In genomic region chr2:134119117-134119671, GRCh38 we compare ENCODE assay signal across 8 cellular contexts.
DNase-seq lines count a peak whose midpoint lies in the region; ATAC-seq and TF ChIP-seq lines count a peak whose summit lies in the region.

No MANE protein-coding gene starts in this region.

- H2BK120ac ChIP-seq in mesenchymal stem cell (ENCODE audit: low read depth, low read length), result no peak overlapping the region

- TF ChIP-seq CTCF in BE2C (IDR thresholded peaks at IDR 0.05; ENCODE audit: low read depth, low read length) (no peak), ascending aorta (IDR thresholded peaks at IDR 0.05) (no peak), omental fat pad (IDR thresholded peaks at IDR 0.05) (no peak)

- H4K8ac ChIP-seq in mesenchymal stem cell (ENCODE audit: low read length), result peak overlapping the region; percentile 55

- peaks cover 16% of the 10 kb centered on the region for H3K79me1 ChIP-seq in mesenchymal stem cell (replicated peaks; ENCODE audit: low read length, poor library complexity, severe bottlenecking)

- H3K4me1 ChIP-seq in BE2C, result peaks cover 8% of the 10 kb centered on the region; the same call in 1 of the 2 replicates
- peaks cover 7 to 22% of the 10 kb centered on the region in 2 donors for H3K4me1 ChIP-seq in ascending aorta
- H3K4me1 ChIP-seq in mesenchymal stem cell (ENCODE audit: control insufficient read depth, insufficient read depth, low read depth, low read length), result peaks cover 16% of the 10 kb centered on the region

- ATAC-seq in GM19397 (IDR thresholded peaks at IDR 0.05; ENCODE audit: unreplicated experiment) (peak; percentile 7), HG03442 (IDR thresholded peaks at IDR 0.05; ENCODE audit: unreplicated experiment) (peak; percentile 2), omental fat pad (ENCODE audit: low FRiP score) (no peak)

- 45% methylated on average over 6 of the region's 8 CpGs for WGBS in mesenchymal stem cell

- peak overlapping the region; percentile 82 for H3K9ac ChIP-seq in mesenchymal stem cell (ENCODE audit: low read length)

- no peak overlapping the region for H2AFZ ChIP-seq in mesenchymal stem cell (ENCODE audit: low read depth, low read length)

- DNase-seq in BE2C (no peak), ascending aorta (ENCODE audit: low spot score in 2 of 2) (no peak), mesenchymal stem cell (no peak), NCI-H128 (lab: John Stamatoyannopoulos, UW; ENCODE audit: unreplicated experiment) (no peak), omental fat pad (ENCODE audit: low spot score) (no peak), NCI-H2171 treated with DMSO at 0.1 percent for 48 hours (lab: John Stamatoyannopoulos, UW) (no peak)

- no peak overlapping the region for H2BK15ac ChIP-seq in mesenchymal stem cell (ENCODE audit: low read depth, poor library complexity, severe bottlenecking)

- H3K4me3 ChIP-seq in BE2C (ENCODE audit: low read depth, low read length) (peak overlapping the region; percentile 70), ascending aorta (peak overlapping the region; percentile 88 to 98), mesenchymal stem cell (ENCODE audit: insufficient read depth in 1 of 2, low read depth in 1 of 2, low read length in 2 of 2) (peak overlapping the region in 1 of 2 experiments; percentile 86)

- H3K27me3 ChIP-seq in BE2C (no peaks in the 10 kb centered on the region), ascending aorta (no peaks in the 10 kb centered on the region), mesenchymal stem cell (ENCODE audit: control insufficient read depth in 1 of 2, insufficient read depth in 1 of 2, low read length in 2 of 2) (peaks cover 0 to 1% of the 10 kb centered on the region in 2 experiments)

- H3K9me3 ChIP-seq in BE2C, result no peaks in the 10 kb centered on the region
- no peaks in the 10 kb centered on the region for H3K9me3 ChIP-seq in ascending aorta
- H3K9me3 ChIP-seq in mesenchymal stem cell (ENCODE audit: control insufficient read depth, low read length), result no peaks in the 10 kb centered on the region

- peak overlapping the region; percentile 75 to 86 for H2BK12ac ChIP-seq in mesenchymal stem cell (ENCODE audit: low read length in 2 of 2)

- peak overlapping the region in 1 of 2 experiments; percentile 70 for H3K14ac ChIP-seq in mesenchymal stem cell (ENCODE audit: low read length in 2 of 2)

- intact Hi-C loops in ascending aorta (cut with DNase I), result loop anchor here (2.0 to 5.0 kb wide), 3 partner anchors 74 to 258 kb away; no protein-coding TSS in a partner anchor

- no peak overlapping the region for H4K91ac ChIP-seq in mesenchymal stem cell (ENCODE audit: low read length)

- H2BK5ac ChIP-seq in mesenchymal stem cell (ENCODE audit: low read depth, low read length, poor library complexity, severe bottlenecking), result no peak overlapping the region

- H3K27ac ChIP-seq in ascending aorta, result peak overlapping the region; percentile 95 to 98
- H3K27ac ChIP-seq in mesenchymal stem cell (ENCODE audit: low read length, poor library complexity, severe bottlenecking), result no peak overlapping the region

- H3K4me2 ChIP-seq in mesenchymal stem cell (ENCODE audit: low read length, poor library complexity, severe bottlenecking), result peak overlapping the region; percentile 74

- peak overlapping the region in 1 of 2 experiments; percentile 40 for H3K23ac ChIP-seq in mesenchymal stem cell (ENCODE audit: low read length in 2 of 2)

- no peak overlapping the region for H2AK5ac ChIP-seq in mesenchymal stem cell (ENCODE audit: low read length, severe bottlenecking)

- H3K4ac ChIP-seq in mesenchymal stem cell (ENCODE audit: low read depth in 1 of 2, low read length in 2 of 2), result peak overlapping the region in 1 of 2 experiments; percentile 67

- H3K18ac ChIP-seq in mesenchymal stem cell (ENCODE audit: low read depth in 1 of 2, low read length in 2 of 2), result peak overlapping the region in 1 of 2 experiments; percentile 58

- H3K36me3 ChIP-seq in BE2C (no peaks in the 10 kb centered on the region), ascending aorta (no peaks in the 10 kb centered on the region), mesenchymal stem cell (ENCODE audit: control insufficient read depth in 1 of 2, insufficient read depth in 2 of 2, low read depth in 1 of 2, low read length in 2 of 2) (no peaks in the 10 kb centered on the region)
